12 cellular contexts compared by ENCODE assay signal in the genomic region with DNA sequence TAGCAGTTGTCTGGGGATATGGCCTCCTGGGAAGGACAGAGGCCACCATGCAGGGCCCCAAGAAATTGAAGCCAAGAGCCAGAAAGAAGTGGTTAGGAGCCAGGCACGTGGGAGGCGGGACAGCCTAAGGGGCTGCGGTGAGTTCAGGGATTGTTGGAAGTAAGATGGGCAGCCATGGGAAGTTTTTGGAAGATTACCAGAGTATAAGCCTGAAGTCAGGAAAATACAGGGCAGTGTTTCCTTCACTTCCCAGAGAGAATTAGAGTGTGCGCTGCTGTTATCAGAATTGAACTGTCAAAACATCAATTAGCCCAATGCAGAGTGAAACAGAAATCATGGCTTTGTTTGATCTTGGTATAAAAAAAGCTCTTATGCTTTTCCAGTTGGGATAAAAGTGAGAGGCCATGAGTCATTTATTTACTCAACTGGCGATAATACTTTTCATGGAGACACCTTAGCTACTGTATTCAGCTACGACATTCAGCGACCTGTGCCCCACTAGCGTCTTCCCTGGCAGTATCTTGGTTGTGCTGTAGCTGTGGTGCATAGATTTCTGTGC.
DNase-seq lines count a peak whose midpoint lies in the region; ATAC-seq and TF ChIP-seq lines count a peak whose summit lies in the region.
"Had no signal": no experiment of that assay in that cellular context is flagged by ENCODE, and none has a peak within 500 bp of the region (broad histone marks: within the 10 kb centered on the region; RNA-seq: fewer than 3 reads in every experiment).

No MANE protein-coding gene starts in this region.

- peak overlapping the region; percentile 52 for H2BK120ac ChIP-seq in trophoblast cell (ENCODE audit: insufficient read depth, low read length, poor library complexity)

- intact Hi-C loops in Panc1 (cut with micrococcal nuclease; ENCODE audit: unreplicated experiment) = loop anchor here (10.0 kb wide), 1 partner anchor 170 kb away; no protein-coding TSS in a partner anchor
- intact Hi-C loops in heart right ventricle (cut with DNase I) = loop anchor here in 5 of 10 donors (5.0 to 10.0 kb wide), 4 partner anchors 42 to 98 kb away; a partner anchor contains a TSS

- peak overlapping the region; percentile 17 for H4K8ac ChIP-seq in trophoblast cell (ENCODE audit: low read depth, low read length)

- peak overlapping the region; percentile 19 for H3K4ac ChIP-seq in trophoblast cell (ENCODE audit: low read depth, low read length)

- H3K27me3 ChIP-seq in Panc1 (ENCODE audit: control insufficient read depth, insufficient read depth, low read length) (no peaks in the 10 kb centered on the region), heart right ventricle (no peaks in the 10 kb centered on the region), trophoblast cell (ENCODE audit: insufficient read depth, low read length) (no peaks in the 10 kb centered on the region), Peyer's patch (no peaks in the 10 kb centered on the region)

- no TSS peak for BruUV-seq in Panc1 (replicated peaks; lab: Mats Ljungman, UMichigan)

- CTCF ChIA-PET in Panc1 (lab: Charles Lee) = no interaction called here

- H3K27ac Mint-ChIP-seq in stimulated activated memory B cell treated with anti-CD40 and anti-IgM and Interleukin-4, amounts not matched to agents 10 μg/mL and 1 μg/mL and 100 μg/mL, for 72 hours = no peak overlapping the region
- H3K27ac Mint-ChIP-seq: CD4-positive, alpha-beta T cell; naive thymus-derived CD4-positive, alpha-beta T cell had no signal

- no peaks in the 10 kb centered on the region for H3K27me3 Mint-ChIP-seq in stimulated activated memory B cell treated with anti-CD40 and anti-IgM and Interleukin-4, amounts not matched to agents 10 μg/mL and 1 μg/mL and 100 μg/mL, for 72 hours
- H3K27me3 Mint-ChIP-seq: CD4-positive, alpha-beta T cell; naive thymus-derived CD4-positive, alpha-beta T cell had no signal

- H4K12ac ChIP-seq in trophoblast cell (ENCODE audit: low read depth, low read length) = no peak overlapping the region

- peak; percentile 31 for DNase-seq in DMS153 (lab: John Stamatoyannopoulos, UW)
- DNase-seq in Panc1 (ENCODE audit: low read depth, low spot score) = no peak
- DNase-seq in heart right ventricle = no peak
- no peak for DNase-seq in trophoblast cell
- no peak for DNase-seq in omental fat pad (ENCODE audit: low spot score)
- DNase-seq in Peyer's patch = no peak
- DNase-seq in UCSD-AML1 (lab: John Stamatoyannopoulos, UW; ENCODE audit: unreplicated experiment) = no peak
- DNase-seq: activated T-cell treated with anti-CD3 and anti-CD28 coated beads, Interleukin-2, amount 50 U/mL, for 4 hours; CD4-positive, alpha-beta T cell; effector memory CD4-positive, alpha-beta T cell; naive thymus-derived CD4-positive, alpha-beta T cell had no signal

- peak overlapping the region; percentile 55 for H4K91ac ChIP-seq in trophoblast cell (ENCODE audit: low read depth, low read length)

- H3K9ac ChIP-seq in trophoblast cell (ENCODE audit: low read length) = no peak overlapping the region

- POLR2A ChIA-PET in Panc1 (lab: Charles Lee) = interaction anchor here (0.7 kb wide), 1 partner anchor 67 kb away, joined by 3 read pairs; a partner anchor contains a TSS

- H3K4me3 Mint-ChIP-seq in stimulated activated memory B cell treated with anti-CD40 and anti-IgM and Interleukin-4, amounts not matched to agents 10 μg/mL and 1 μg/mL and 100 μg/mL, for 72 hours = no peak overlapping the region
- H3K4me3 Mint-ChIP-seq: activated T-cell treated with anti-CD3 and anti-CD28 coated beads, Interleukin-2, amount 50 U/mL, for 4 hours; CD4-positive, alpha-beta T cell; naive thymus-derived CD4-positive, alpha-beta T cell had no signal

- H3K79me2 ChIP-seq in trophoblast cell (ENCODE audit: control insufficient read depth, insufficient read depth, low read length, poor library complexity) = peaks cover 6% of the 10 kb centered on the region

- H2AFZ ChIP-seq in trophoblast cell (ENCODE audit: insufficient read depth, low read length, poor library complexity) = peak overlapping the region; percentile 6

- H3K4me1 ChIP-seq in Panc1 (ENCODE audit: control insufficient read depth, insufficient read depth, low read length) (peaks cover 68% of the 10 kb centered on the region), heart right ventricle (peaks cover 21 to 93% (median 74%) of the 10 kb centered on the region in 9 donors), trophoblast cell (ENCODE audit: control insufficient read depth in 1 of 2, insufficient read depth in 2 of 2, low read length in 2 of 2) (peaks cover 31 to 44% of the 10 kb centered on the region in 2 experiments), Peyer's patch (peaks cover 0 to 53% (median 3%) of the 10 kb centered on the region in 4 donors)

- peak overlapping the region; percentile 44 for H2BK5ac ChIP-seq in trophoblast cell (ENCODE audit: low read depth, low read length, poor library complexity)

- no peak overlapping the region for H3K4me2 ChIP-seq in trophoblast cell (ENCODE audit: low read length)

- in situ Hi-C loops in Panc1 (cut with HindIII; ENCODE audit: low pct_unique_long_range_greater_than_20kb, low sequenced_read_pairs) = no loop called here

- WGBS in heart right ventricle, 2 donors = 50 to 54% methylated on average over 8 of the region's 8 CpGs
- no CpG with 5 or more reads among the region's 8 CpGs for WGBS in trophoblast cell (ENCODE audit: extremely low coverage, insufficient coverage, insufficient read length)

- H3K14ac ChIP-seq in trophoblast cell (ENCODE audit: low read length) = peak overlapping the region; percentile 55

- H3K18ac ChIP-seq in trophoblast cell (ENCODE audit: low read length) = peak overlapping the region; percentile 29

- H3K4me3 ChIP-seq in Panc1 (ENCODE audit: low read depth in 2 of 2, low read length in 2 of 2) (peak overlapping the region; percentile 31 to 51), heart right ventricle (peak overlapping the region in 2 of 10 donors; percentile 18 to 19), trophoblast cell (ENCODE audit: low read depth, low read length) (no peak overlapping the region), Peyer's patch (peak overlapping the region in 1 of 4 donors; percentile 2)

- peak overlapping the region; percentile 33 for H3K23ac ChIP-seq in trophoblast cell (ENCODE audit: low read length)

- TF ChIP-seq CTCF in Panc1 (IDR thresholded peaks at IDR 0.05) (no peak), heart right ventricle (IDR thresholded peaks at IDR 0.05) (no peak), omental fat pad (IDR thresholded peaks at IDR 0.05) (no peak), Peyer's patch (IDR thresholded peaks at IDR 0.05) (no peak)

- peak overlapping the region; percentile 22 for H2AK5ac ChIP-seq in trophoblast cell (ENCODE audit: low read length)

- no peaks in the 10 kb centered on the region for H3K9me3 ChIP-seq in Panc1 (ENCODE audit: control insufficient read depth, insufficient read depth, low read depth, low read length)
- H3K9me3 ChIP-seq in heart right ventricle = no peaks in the 10 kb centered on the region
- no peaks in the 10 kb centered on the region for H3K9me3 ChIP-seq in trophoblast cell (ENCODE audit: insufficient read depth, low read depth, low read length)
- H3K9me3 ChIP-seq in Peyer's patch = no peaks in the 10 kb centered on the region

- TF ChIP-seq POLR2A in Peyer's patch (IDR thresholded peaks at IDR 0.05) = no peak

- H3K79me1 ChIP-seq in trophoblast cell (ENCODE audit: low read length) = peaks cover 22% of the 10 kb centered on the region

- no peaks in the 10 kb centered on the region for H3K9me3 Mint-ChIP-seq in stimulated activated memory B cell treated with anti-CD40 and anti-IgM and Interleukin-4, amounts not matched to agents 10 μg/mL and 1 μg/mL and 100 μg/mL, for 72 hours
- H3K9me3 Mint-ChIP-seq: activated T-cell treated with anti-CD3 and anti-CD28 coated beads, Interleukin-2, amount 50 U/mL, for 4 hours; CD4-positive, alpha-beta T cell; naive thymus-derived CD4-positive, alpha-beta T cell had no signal

- no peaks in the 10 kb centered on the region for H3K36me3 Mint-ChIP-seq in stimulated activated memory B cell treated with anti-CD40 and anti-IgM and Interleukin-4, amounts not matched to agents 10 μg/mL and 1 μg/mL and 100 μg/mL, for 72 hours

- H3K27ac ChIP-seq in Panc1 (ENCODE audit: low read length) (peak overlapping the region; percentile 99), heart right ventricle (peak overlapping the region; percentile 31 to 85 (median 68)), trophoblast cell (ENCODE audit: low read depth, low read length) (peak overlapping the region; percentile 68), Peyer's patch (peak overlapping the region in 2 of 4 donors; percentile 23 to 66)

- no peaks in the 10 kb centered on the region for H3K4me1 Mint-ChIP-seq in stimulated activated memory B cell treated with anti-CD40 and anti-IgM and Interleukin-4, amounts not matched to agents 10 μg/mL and 1 μg/mL and 100 μg/mL, for 72 hours

- H3K36me3 ChIP-seq in Panc1 (ENCODE audit: control insufficient read depth, insufficient read depth, low read length) (no peaks in the 10 kb centered on the region), heart right ventricle (peaks cover 0 to 8% (median 0%) of the 10 kb centered on the region in 9 donors), trophoblast cell (ENCODE audit: control insufficient read depth in 1 of 2, insufficient read depth in 2 of 2, low read length in 2 of 2) (no peaks in the 10 kb centered on the region), Peyer's patch (no peaks in the 10 kb centered on the region)

- peak overlapping the region; percentile 63 for H2BK12ac ChIP-seq in trophoblast cell (ENCODE audit: low read length)

- ATAC-seq in Panc1 = peak; percentile 11
- ATAC-seq in heart right ventricle = peak in 7 of 8 donors; percentile 4 to 44 (median 41)
- ATAC-seq in omental fat pad (ENCODE audit: low FRiP score) = no peak
- ATAC-seq in stimulated activated memory B cell treated with anti-CD40 and anti-IgM and Interleukin-4, amounts not matched to agents 10 μg/mL and 1 μg/mL and 100 μg/mL, for 72 hours = no peak
- ATAC-seq: activated T-cell treated with anti-CD3 and anti-CD28 coated beads, Interleukin-2, amount 50 U/mL, for 4 hours; naive thymus-derived CD4-positive, alpha-beta T cell had no signal

Comparison
In these comparisons a context has a peak if more than half of its experiments do, and no peak if none do; other contexts are left out.
1. ATAC-seq: peak in Panc1 (single experiment) and heart right ventricle (7 of 8); none in omental fat pad (single experiment) and stimulated activated memory B cell treated with anti-CD40 and anti-IgM and Interleukin-4, amounts not matched to agents 10 μg/mL and 1 μg/mL and 100 μg/mL, for 72 hours (single experiment).